ENCODE assay signal across 10 cellular contexts in the genomic region with DNA sequence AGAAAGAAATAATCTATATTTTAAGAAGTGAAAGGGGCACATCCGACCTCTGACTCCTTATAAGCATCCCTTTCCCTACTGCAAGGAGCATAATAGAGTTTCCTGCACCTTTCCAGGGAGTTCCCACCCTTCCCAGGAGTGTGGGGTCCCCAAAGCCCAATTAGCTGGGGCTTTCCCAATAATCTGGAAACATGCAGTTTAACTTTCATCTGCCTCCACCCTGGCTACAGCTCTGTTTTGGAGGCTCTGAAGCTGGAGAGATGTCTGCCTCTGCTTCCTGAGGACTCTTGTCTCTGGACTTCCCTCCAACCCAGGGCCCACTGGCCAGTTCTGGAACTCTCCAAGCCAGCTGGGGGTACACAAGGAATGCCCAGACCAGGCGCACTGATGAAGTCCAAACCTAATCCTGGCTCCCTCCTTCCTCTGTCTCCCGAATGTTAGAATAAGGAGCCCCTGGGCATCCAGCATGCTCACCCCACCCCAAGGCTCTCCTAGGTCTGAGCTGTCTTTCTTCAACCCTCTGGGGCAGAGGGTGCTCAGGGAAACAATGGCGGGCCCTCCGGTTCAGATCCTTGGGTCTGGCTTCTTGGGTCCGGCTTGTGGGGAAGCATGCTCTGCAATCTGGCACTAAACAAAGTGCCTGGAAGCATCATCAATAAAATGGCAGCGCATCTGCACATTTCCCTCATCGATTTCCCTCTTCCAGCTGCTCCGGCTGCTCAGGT. TPM values are rescaled to one million over a fixed set of nuclear protein-coding genes. Genes with fewer than 3 reads are reported as not detected.
DNase-seq lines count a peak whose midpoint lies in the region; ATAC-seq and TF ChIP-seq lines count a peak whose summit lies in the region.
"Had no signal": no experiment of that assay in that cellular context is flagged by ENCODE, and none has a peak within 500 bp of the region (broad histone marks: within the 10 kb centered on the region; RNA-seq: fewer than 3 reads in every experiment).

No MANE protein-coding gene starts in this region.

- H3K36me3 Mint-ChIP-seq in neural crest cell (ENCODE audit: low read depth): no peaks in the 10 kb centered on the region
- peaks cover 2% of the 10 kb centered on the region for H3K36me3 Mint-ChIP-seq in effector memory CD8-positive, alpha-beta T cell (ENCODE audit: insufficient read depth)

- no peaks in the 10 kb centered on the region for H3K9me3 Mint-ChIP-seq in neural crest cell
- no peaks in the 10 kb centered on the region for H3K9me3 Mint-ChIP-seq in effector memory CD8-positive, alpha-beta T cell

- DNase-seq in ELF-1 (ENCODE audit: low read depth, low spot score) (peak; percentile 59), coronary artery (ENCODE audit: low spot score) (peak; percentile 59), neural crest cell (ENCODE audit: low read depth, low spot score) (no peak), AG08396 (ENCODE audit: low spot score) (no peak)
- no peak for DNase-seq in effector memory CD8-positive, alpha-beta T cell
- DNase-seq: activated CD4-positive, alpha-beta T cell treated with anti-CD3 and anti-CD28 coated beads for 1 hour had no signal

- no peak for ATAC-seq in HG03432 (IDR thresholded peaks at IDR 0.05; ENCODE audit: unreplicated experiment)
- no peak for ATAC-seq in effector memory CD8-positive, alpha-beta T cell (replicated peaks)

- TF ChIP-seq CTCF in coronary artery (IDR thresholded peaks at IDR 0.05) (no peak), neural crest cell (conservative IDR thresholded peaks at IDR 0.05) (no peak)

- H3K27ac Mint-ChIP-seq in neural crest cell (ENCODE audit: unreplicated experiment): no peak overlapping the region
- H3K27ac Mint-ChIP-seq in effector memory CD8-positive, alpha-beta T cell: no peak overlapping the region
- H3K27ac Mint-ChIP-seq: B cell had no signal

- peak overlapping the region in 1 of 2 donors; percentile 46 for H3K27ac ChIP-seq in coronary artery

- H3K4me3 ChIP-seq in coronary artery: peak overlapping the region; percentile 57
- H3K4me3 ChIP-seq: skin epidermis had no signal

- H3K27me3 Mint-ChIP-seq in neural crest cell (ENCODE audit: low read depth): peaks cover 96% of the 10 kb centered on the region
- H3K27me3 Mint-ChIP-seq in effector memory CD8-positive, alpha-beta T cell: peaks cover 0 to 23% of the 10 kb centered on the region in 2 donors

- H3K4me1 Mint-ChIP-seq in neural crest cell: peaks cover 12% of the 10 kb centered on the region
- no peaks in the 10 kb centered on the region for H3K4me1 Mint-ChIP-seq in effector memory CD8-positive, alpha-beta T cell (ENCODE audit: low read depth in 2 of 2)
- H3K4me1 Mint-ChIP-seq: B cell had no signal

- peak overlapping the region; percentile 87 for H3K4me3 Mint-ChIP-seq in neural crest cell
- no peak overlapping the region for H3K4me3 Mint-ChIP-seq in effector memory CD8-positive, alpha-beta T cell
- H3K4me3 Mint-ChIP-seq: B cell had no signal

RNA-seq across cellular contexts. Expression of gene HOXA4, which starts 13.4 kb away (rescaled TPM):
- 0.68 and 0.96 TPM in 2 replicates for total RNA-seq in neural crest cell
- total RNA-seq: B cell, mononuclear cell had no signal

RNA-seq across cellular contexts. Expression of gene HOXA2, which starts 14.6 kb away (rescaled TPM):
- 41.2 and 41.6 TPM in 2 replicates for total RNA-seq in neural crest cell
- total RNA-seq: B cell had no signal

RNA-seq across cellular contexts. Expression of gene HOXA1, which starts 21.3 kb away (rescaled TPM):
- total RNA-seq in neural crest cell: 3.5 and 3.6 TPM in 2 replicates

RNA-seq across cellular contexts. Expression of gene HOXA5, which starts 26.4 kb away (rescaled TPM):
- total RNA-seq in neural crest cell: 3.2 and 4.3 TPM in 2 replicates
- total RNA-seq: B cell had no signal

RNA-seq across cellular contexts. Expression of gene HOXA6, which starts 30.4 kb away (rescaled TPM):
- total RNA-seq in neural crest cell: 1.6 and 2.0 TPM in 2 replicates
- total RNA-seq: mononuclear cell had no signal

Comparison
In these comparisons a context has a peak if more than half of its experiments do, and no peak if none do; other contexts are left out.
1. DNase-seq: peak in ELF-1 (single experiment) and coronary artery (single experiment); none in neural crest cell (single experiment), AG08396 (single experiment) and effector memory CD8-positive, alpha-beta T cell (0 of 3).